Comparison of ENCODE assay signal across 18 cellular contexts in the genomic region with DNA sequence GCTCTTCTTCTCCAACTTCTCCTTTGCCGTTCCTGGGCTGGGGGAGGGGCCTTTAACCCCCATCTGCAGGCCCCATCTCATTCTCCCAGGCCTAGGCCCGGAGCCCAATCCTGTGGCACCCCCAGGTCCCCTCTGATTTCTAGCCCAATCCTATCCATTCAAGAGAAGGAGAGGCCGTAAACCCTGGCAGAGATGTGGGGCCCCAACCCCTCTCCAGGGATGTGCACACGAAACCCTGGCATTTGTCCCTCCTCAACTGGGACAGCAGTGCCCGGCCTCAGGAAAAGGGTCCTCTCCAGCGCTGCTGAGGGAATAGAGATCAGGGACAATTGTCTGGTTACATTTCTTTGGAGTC. TPM values are rescaled to one million over a fixed set of nuclear protein-coding genes. Genes with fewer than 3 reads are reported as not detected.
A peak's percentile ranks its signal among the peaks of the same experiment; 100 is the strongest.
DNase-seq lines count a peak whose midpoint lies in the region; ATAC-seq and TF ChIP-seq lines count a peak whose summit lies in the region.
"Had no signal": no experiment of that assay in that cellular context is flagged by ENCODE, and none has a peak within 500 bp of the region (broad histone marks: within the 10 kb centered on the region; RNA-seq: fewer than 3 reads in every experiment).

No MANE protein-coding gene starts in this region.

- H3K4me3 ChIP-seq in RWPE2 (ENCODE audit: severe bottlenecking) (no peak overlapping the region), aorta (ENCODE audit: low read length in 2 of 2) (no peak overlapping the region)

- peak overlapping the region; percentile 75 for H3K4me3 Mint-ChIP-seq in glutamatergic neuron (ENCODE audit: unreplicated experiment)
- H3K4me3 Mint-ChIP-seq: CD4-positive, alpha-beta T cell; H9 had no signal

- no peak overlapping the region for H3K27ac ChIP-seq in RWPE2 (ENCODE audit: poor library complexity, severe bottlenecking)
- H3K27ac ChIP-seq in aorta (ENCODE audit: low read depth in 1 of 2, low read length in 2 of 2), result no peak overlapping the region

- peaks cover 12% of the 10 kb centered on the region for H3K9me3 Mint-ChIP-seq in glutamatergic neuron (ENCODE audit: unreplicated experiment)
- H3K9me3 Mint-ChIP-seq: CD4-positive, alpha-beta T cell had no signal

- intact Hi-C loops in posterior vena cava (cut with DNase I), result no loop called here
- intact Hi-C loops in aorta (cut with DNase I), result no loop called here

- no peak for TF ChIP-seq CTCF in RWPE2 (IDR thresholded peaks at IDR 0.05; ENCODE audit: poor library complexity, severe bottlenecking)
- no peak for TF ChIP-seq CTCF in glutamatergic neuron (IDR thresholded peaks at IDR 0.05; ENCODE audit: partially characterized antibody, unreplicated experiment)

- H3K4me1 Mint-ChIP-seq in glutamatergic neuron (ENCODE audit: low read depth, unreplicated experiment), result peaks cover 31% of the 10 kb centered on the region
- H3K4me1 Mint-ChIP-seq: H9 had no signal

- no peaks in the 10 kb centered on the region for H3K36me3 Mint-ChIP-seq in glutamatergic neuron (ENCODE audit: unreplicated experiment)

- WGBS in aorta, 2 donors, result 89% methylated on average over 6 of the region's 6 CpGs

- H3K27me3 ChIP-seq in RWPE2 (ENCODE audit: insufficient read depth, poor library complexity, severe bottlenecking) (no peaks in the 10 kb centered on the region), aorta (ENCODE audit: control insufficient read depth in 1 of 2, insufficient read depth in 2 of 2, low read length in 1 of 2) (no peaks in the 10 kb centered on the region)
- H3K27me3 ChIP-seq: BE2C had no signal

- ATAC-seq in RWPE2 (ENCODE audit: low read depth), result no peak
- no peak for ATAC-seq in aorta (ENCODE audit: low FRiP score)
- no peak for ATAC-seq in GM18520 (IDR thresholded peaks at IDR 0.05; ENCODE audit: unreplicated experiment)

- DNase-seq in RWPE2 (ENCODE audit: low spot score) (peak; percentile 46), glutamatergic neuron (no peak), posterior vena cava (ENCODE audit: low spot score) (peak; percentile 60), aorta (peak; percentile 16 to 45), H4 (ENCODE audit: low spot score) (no peak), kidney glomerular epithelial cell (lab: John Stamatoyannopoulos, UW) (no peak)
- DNase-seq: ACHN; BE2C; C1 segment of cervical spinal cord; Caco-2; CD4-positive, alpha-beta T cell; DMS153; DMS79; GDM1; GOT3; H9; IMR-90 had no signal

- H3K27ac Mint-ChIP-seq in glutamatergic neuron (ENCODE audit: unreplicated experiment), result peak overlapping the region; percentile 22
- H3K27ac Mint-ChIP-seq: CD4-positive, alpha-beta T cell had no signal

- H3K9me3 ChIP-seq in RWPE2 (ENCODE audit: severe bottlenecking) (no peaks in the 10 kb centered on the region), aorta (ENCODE audit: control insufficient read depth, low read length) (no peaks in the 10 kb centered on the region)
- H3K9me3 ChIP-seq: BE2C, Caco-2 had no signal

- H3K27me3 Mint-ChIP-seq in glutamatergic neuron (ENCODE audit: unreplicated experiment), result peaks cover 19% of the 10 kb centered on the region

- H3K36me3 ChIP-seq in RWPE2 (ENCODE audit: low read depth) (no peaks in the 10 kb centered on the region), aorta (ENCODE audit: control insufficient read depth in 1 of 2, insufficient read depth in 2 of 2, low read length in 1 of 2) (no peaks in the 10 kb centered on the region)
- H3K36me3 ChIP-seq: BE2C had no signal

- H3K4me1 ChIP-seq in RWPE2 (ENCODE audit: insufficient read depth, poor library complexity, severe bottlenecking), result no peaks in the 10 kb centered on the region
- H3K4me1 ChIP-seq in aorta (ENCODE audit: control insufficient read depth in 1 of 2, insufficient read depth in 2 of 2, low read length in 2 of 2), result no peaks in the 10 kb centered on the region
- H3K4me1 ChIP-seq: BE2C, Caco-2 had no signal

RNA-seq across cellular contexts. Expression of a gene that starts 24.2 kb away (rescaled TPM):
- 23.5 TPM for total RNA-seq in glutamatergic neuron (ENCODE audit: unreplicated experiment)
- total RNA-seq in posterior vena cava, result 10 to 100 TPM; 27.1 to 62.0 TPM
- total RNA-seq in aorta, result 10 to 100 TPM; 24.5 to 49.8 TPM
- 10 to 100 TPM in 1 of 2 donors, 1 to 10 TPM in 1; 4.8 to 39.5 TPM for polyA plus RNA-seq in aorta
- 0.21 and 1.2 TPM in 2 replicates for total RNA-seq in H4 (2014; rRNA removed; shearing (Covaris generic))
- total RNA-seq: CD4-positive, alpha-beta T cell had no signal

Comparison
In these comparisons a context has a peak if more than half of its experiments do, and no peak if none do; other contexts are left out.
1. DNase-seq: peak in RWPE2 (single experiment), posterior vena cava (single experiment) and aorta (2 of 2); none in glutamatergic neuron (single experiment), H4 (single experiment) and kidney glomerular epithelial cell (single experiment).
2. RNA of a gene that starts 24.2 kb away (total RNA-seq): 27.1 to 62.0 TPM in posterior vena cava, 24.5 to 49.8 TPM in aorta and 23.5 TPM in glutamatergic neuron (single experiment); 0.21 to 1.2 TPM in H4; every median in the first group is over 10 times any median in the second.